9 cellular contexts compared by ENCODE assay signal in the genomic region with DNA sequence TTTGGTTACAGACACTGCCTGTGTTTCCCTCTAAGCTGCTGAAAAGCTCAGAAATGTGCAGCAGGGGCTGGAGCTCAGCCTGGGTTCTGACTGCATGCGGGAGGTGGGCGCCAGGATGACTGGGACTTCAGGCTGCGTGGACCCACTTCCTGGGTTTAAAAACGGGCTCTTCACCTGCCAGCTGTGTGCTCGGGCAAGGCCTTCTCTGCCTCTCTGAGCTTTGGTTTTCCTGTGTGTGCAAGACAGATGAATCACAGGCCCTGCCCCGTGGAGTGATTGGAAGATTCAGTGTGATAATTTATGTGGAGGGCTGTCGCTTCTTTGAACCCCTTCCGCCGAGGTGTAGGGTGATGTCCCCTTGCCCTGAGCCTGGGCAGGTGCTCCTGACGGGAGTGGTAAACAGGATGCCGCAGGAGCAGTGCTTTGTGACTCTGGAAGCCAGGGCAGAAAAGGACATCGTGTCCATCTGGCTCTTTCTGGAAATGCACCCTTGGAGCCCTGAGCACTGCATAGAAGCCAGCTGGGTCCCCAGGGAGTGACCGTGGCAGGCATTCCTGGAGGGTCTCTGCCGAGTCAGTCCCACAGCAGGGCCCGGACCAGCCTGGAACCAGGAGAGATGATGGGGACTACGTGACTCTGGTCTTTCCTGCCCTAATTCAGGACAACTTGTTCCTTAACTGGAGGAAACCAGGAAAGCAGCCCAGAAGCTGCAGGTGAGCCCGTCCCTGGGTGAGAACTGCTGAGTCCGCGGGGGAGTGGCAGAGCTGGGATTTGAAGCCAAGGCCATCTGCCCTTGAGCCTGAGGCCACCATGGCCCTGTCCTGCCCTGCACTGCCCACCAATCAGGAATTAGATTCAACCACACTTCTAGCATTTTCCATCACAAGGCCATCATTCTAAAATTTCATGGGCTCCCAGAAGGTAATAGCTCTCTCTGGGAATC. TPM values are rescaled to one million over a fixed set of nuclear protein-coding genes. Genes with fewer than 3 reads are reported as not detected.
A peak's percentile ranks its signal among the peaks of the same experiment; 100 is the strongest.
DNase-seq lines count a peak whose midpoint lies in the region; ATAC-seq and TF ChIP-seq lines count a peak whose summit lies in the region.
"Had no signal": no experiment of that assay in that cellular context is flagged by ENCODE, and none has a peak within 500 bp of the region (broad histone marks: within the 10 kb centered on the region; RNA-seq: fewer than 3 reads in every experiment).

No MANE protein-coding gene starts in this region.

- intact Hi-C loops in HCT116 (cut with micrococcal nuclease) (no loop called here), sigmoid colon (cut with DNase I) (no loop called here)
- intact Hi-C loops in activated CD4-positive, alpha-beta memory T cell treated with anti-CD3 and anti-CD28 coated beads for 36 hours (cut with micrococcal nuclease) = loop anchor here (2.0 kb wide), 1 partner anchor 59 kb away; no protein-coding TSS in a partner anchor

- H3K4me3 ChIP-seq in HCT116 (replicated peaks in 1 of 2; ENCODE audit: low read depth in 1 of 2, low read length in 2 of 2) (no peak overlapping the region), sigmoid colon (no peak overlapping the region)

- H4K20me1 ChIP-seq in HCT116 (ENCODE audit: insufficient read depth) = no peaks in the 10 kb centered on the region

- H3K9me2 ChIP-seq in HCT116 (ENCODE audit: insufficient read depth) = no peaks in the 10 kb centered on the region

- H3K27ac Mint-ChIP-seq in activated CD4-positive, alpha-beta memory T cell treated with anti-CD3 and anti-CD28 coated beads for 36 hours = peak overlapping the region; percentile 99

- no peak for TF ChIP-seq RAD21 in HCT116 (IDR thresholded peaks at IDR 0.05; ENCODE audit: low read depth)

- H3K4me3 Mint-ChIP-seq in activated CD4-positive, alpha-beta memory T cell treated with anti-CD3 and anti-CD28 coated beads for 36 hours = peak overlapping the region; percentile 73

- TF ChIP-seq EP300 in sigmoid colon (IDR thresholded peaks at IDR 0.05) = no peak

- no peaks in the 10 kb centered on the region for H3K36me3 Mint-ChIP-seq in activated CD4-positive, alpha-beta memory T cell treated with anti-CD3 and anti-CD28 coated beads for 36 hours

- H3K27me3 Mint-ChIP-seq in activated CD4-positive, alpha-beta memory T cell treated with anti-CD3 and anti-CD28 coated beads for 36 hours = no peaks in the 10 kb centered on the region

- H3K36me3 ChIP-seq in HCT116 (ENCODE audit: control insufficient read depth in 1 of 2, insufficient read depth in 2 of 2, low read length in 2 of 2) (no peaks in the 10 kb centered on the region), sigmoid colon (no peaks in the 10 kb centered on the region)

- POLR2A ChIA-PET in HCT116 (lab: Charles Lee) = no interaction called here
- POLR2A ChIA-PET in activated CD4-positive, alpha-beta memory T cell treated with anti-CD3 and anti-CD28 coated beads for 36 hours (lab: Charles Lee) = interaction anchor here (1.5 to 5.7 kb wide), 4 partner anchors 23 to 129 kb away, joined by 3 to 103 read pairs (median 50); a partner anchor contains a TSS

- TF ChIP-seq POLR2A in HCT116 (IDR thresholded peaks at IDR 0.05; ENCODE audit: borderline replicate concordance, extremely low read depth, insufficient read depth, insufficient read length) (no peak), sigmoid colon (IDR thresholded peaks at IDR 0.05) (no peak)

- peaks cover 56% of the 10 kb centered on the region for H3K4me1 Mint-ChIP-seq in activated CD4-positive, alpha-beta memory T cell treated with anti-CD3 and anti-CD28 coated beads for 36 hours (ENCODE audit: low read depth)

- H3K9ac ChIP-seq in HCT116 (ENCODE audit: low read length) = no peak overlapping the region

- H3K27me3 ChIP-seq in HCT116 (ENCODE audit: insufficient read depth, low read length) (no peaks in the 10 kb centered on the region), sigmoid colon (no peaks in the 10 kb centered on the region)

- ATAC-seq in HCT116 = peak; percentile 33; the same call in 1 of the 2 replicates
- ATAC-seq in GM21529 (IDR thresholded peaks at IDR 0.05; ENCODE audit: unreplicated experiment) = no peak

- H3K79me2 ChIP-seq in HCT116 (ENCODE audit: insufficient read depth, low read length) = no peaks in the 10 kb centered on the region

- TF ChIP-seq CTCF in HCT116 (IDR thresholded peaks at IDR 0.05 in 2 of 3, conservative IDR thresholded peaks at IDR 0.05 in 1 of 3; ENCODE audit: borderline replicate concordance in 1 of 3, insufficient read depth in 1 of 3, low read depth in 2 of 3, low read length in 2 of 3) = no peak
- no peak for TF ChIP-seq CTCF in sigmoid colon (IDR thresholded peaks at IDR 0.05)

- DNase-seq in HCT116 (ENCODE audit: low read depth, low spot score) (no peak), NCI-H2171 treated with DMSO at 0.1 percent for 48 hours (lab: John Stamatoyannopoulos, UW) (no peak), sigmoid colon (no peak), NCI-H2081 treated with DMSO at 0.1 percent for 48 hours (lab: John Stamatoyannopoulos, UW) (no peak)
- peak; percentile 85 for DNase-seq in activated CD4-positive, alpha-beta memory T cell treated with anti-CD3 and anti-CD28 coated beads for 36 hours
- peak; percentile 43 for DNase-seq in central memory CD4-positive, alpha-beta T cell
- DNase-seq in stimulated activated CD4-positive, alpha-beta T cell treated with anti-CD3 and anti-CD28 coated beads, TNF-alpha, amount 100 ng/mL, for 24 hours (ENCODE audit: low read depth in 3 of 3) = peak in 2 of 3 experiments; percentile 31 to 67
- DNase-seq: amygdala had no signal

- 56 to 76% methylated on average over 19 of the region's 19 CpGs for WGBS in sigmoid colon, 2 donors

- H3K9me3 ChIP-seq in HCT116 (ENCODE audit: control insufficient read depth in 1 of 2, insufficient read depth in 1 of 2, low read depth in 1 of 2, low read length in 2 of 2) = no peaks in the 10 kb centered on the region
- H3K9me3 ChIP-seq in sigmoid colon = no peaks in the 10 kb centered on the region

- 0 out of 4 replicates have a peak, but pooled peaks cover 0 to 2% of the 10 kb centered on the region in 2 experiments for H3K4me1 ChIP-seq in HCT116 (ENCODE audit: control insufficient read depth in 1 of 2, insufficient read depth in 2 of 2, low read length in 2 of 2)
- H3K4me1 ChIP-seq in sigmoid colon = peaks cover 0 to 13% (median 8%) of the 10 kb centered on the region in 4 donors

- no TSS peak for BruUV-seq in HCT116 (replicated peaks; lab: Mats Ljungman, UMichigan)

- H3K27ac ChIP-seq in HCT116 (ENCODE audit: low read depth, low read length) = no peak overlapping the region
- no peak overlapping the region for H3K27ac ChIP-seq in sigmoid colon

- CTCF ChIA-PET in HCT116 (lab: Charles Lee) = no interaction called here
- CTCF ChIA-PET in activated CD4-positive, alpha-beta memory T cell treated with anti-CD3 and anti-CD28 coated beads for 36 hours (lab: Charles Lee) = interaction anchor here (0.7 to 5.4 kb wide), 8 partner anchors 8 to 195 kb away, joined by 3 to 56 read pairs (median 8); no protein-coding TSS in a partner anchor

- RAD21 ChIA-PET in HCT116 (lab: Charles Lee; ENCODE audit: low non-redundant PET in 1 of 2, low total read pairs in 2 of 2, uncharacterized antibody in 2 of 2, unreplicated experiment in 2 of 2) = no interaction called here

- no peaks in the 10 kb centered on the region for H3K9me3 Mint-ChIP-seq in activated CD4-positive, alpha-beta memory T cell treated with anti-CD3 and anti-CD28 coated beads for 36 hours

- no peak overlapping the region for H3K4me2 ChIP-seq in HCT116 (ENCODE audit: low read length)

- no peak overlapping the region for H2AFZ ChIP-seq in HCT116 (ENCODE audit: low read depth, low read length, poor library complexity, severe bottlenecking)

TF ChIP-seq in HCT116, 20 proteins besides CTCF, POLR2A, EP300 and RAD21:
- no peak for TF ChIP-seq EZH2phosphoT487 (IDR thresholded peaks at IDR 0.05; ENCODE audit: borderline replicate concordance)
- TF ChIP-seq CEBPB (IDR thresholded peaks at IDR 0.05; ENCODE audit: low read depth) = no peak

RNA-seq across cellular contexts. Expression of a gene that starts 28.5 kb away (rescaled TPM):
- total RNA-seq in HCT116 (2021; ENCODE audit: unreplicated experiment) (482 TPM), sigmoid colon (1 to 10 TPM; 2.9 to 8.1 (median 3.6) TPM)
- polyA plus RNA-seq in HCT116 (2012) = 533 and 540 TPM in 2 replicates
- 100 to 1,000 TPM; 262 TPM for total RNA-seq in activated CD4-positive, alpha-beta memory T cell treated with anti-CD3 and anti-CD28 coated beads for 36 hours
- 10 to 100 TPM in 1 of 3 donors, 1 to 10 TPM in 1, under 1 TPM in 1; 0.60 to 44.5 (median 1.2) TPM for polyA plus RNA-seq in sigmoid colon

RNA-seq across cellular contexts. Expression of a gene that starts 38.5 kb away (rescaled TPM):
- total RNA-seq in HCT116 (2021; ENCODE audit: unreplicated experiment) (not detected), sigmoid colon (not detected)
- polyA plus RNA-seq in HCT116 (2012) = 0.03 TPM in 1 of 2 replicates, not detected in the other
- total RNA-seq in activated CD4-positive, alpha-beta memory T cell treated with anti-CD3 and anti-CD28 coated beads for 36 hours = not detected
- not detected for polyA plus RNA-seq in sigmoid colon

RNA-seq across cellular contexts. Expression of a gene that starts 53.4 kb away (rescaled TPM):
- total RNA-seq in HCT116 (2021; ENCODE audit: unreplicated experiment) = 37.2 TPM
- polyA plus RNA-seq in HCT116 (2012) = 19.0 and 19.9 TPM in 2 replicates
- total RNA-seq in activated CD4-positive, alpha-beta memory T cell treated with anti-CD3 and anti-CD28 coated beads for 36 hours = 10 to 100 TPM; 29.6 to 30.6 TPM
- total RNA-seq in sigmoid colon = 10 to 100 TPM; 17.4 to 31.0 (median 23.0) TPM
- polyA plus RNA-seq in sigmoid colon = 10 to 100 TPM in 1 of 3 donors, 1 to 10 TPM in 2; 8.4 to 15.9 (median 8.8) TPM

Comparison
In these comparisons a context has a peak if more than half of its experiments do, and no peak if none do; other contexts are left out.
1. DNase-seq: peak in activated CD4-positive, alpha-beta memory T cell treated with anti-CD3 and anti-CD28 coated beads for 36 hours (single experiment), central memory CD4-positive, alpha-beta T cell (single experiment) and stimulated activated CD4-positive, alpha-beta T cell treated with anti-CD3 and anti-CD28 coated beads, TNF-alpha, amount 100 ng/mL, for 24 hours (2 of 3); none in HCT116 (single experiment), NCI-H2171 treated with DMSO at 0.1 percent for 48 hours (single experiment), sigmoid colon (single experiment) and NCI-H2081 treated with DMSO at 0.1 percent for 48 hours (single experiment).
2. RNA of a gene that starts 28.5 kb away (total RNA-seq): 482 TPM in HCT116 (single experiment) and 262 TPM in activated CD4-positive, alpha-beta memory T cell treated with anti-CD3 and anti-CD28 coated beads for 36 hours; 2.9 to 8.1 TPM in sigmoid colon; every median in the first group is over 10 times any median in the second.